ENCODE assay signal across 10 cellular contexts in the genomic region with DNA sequence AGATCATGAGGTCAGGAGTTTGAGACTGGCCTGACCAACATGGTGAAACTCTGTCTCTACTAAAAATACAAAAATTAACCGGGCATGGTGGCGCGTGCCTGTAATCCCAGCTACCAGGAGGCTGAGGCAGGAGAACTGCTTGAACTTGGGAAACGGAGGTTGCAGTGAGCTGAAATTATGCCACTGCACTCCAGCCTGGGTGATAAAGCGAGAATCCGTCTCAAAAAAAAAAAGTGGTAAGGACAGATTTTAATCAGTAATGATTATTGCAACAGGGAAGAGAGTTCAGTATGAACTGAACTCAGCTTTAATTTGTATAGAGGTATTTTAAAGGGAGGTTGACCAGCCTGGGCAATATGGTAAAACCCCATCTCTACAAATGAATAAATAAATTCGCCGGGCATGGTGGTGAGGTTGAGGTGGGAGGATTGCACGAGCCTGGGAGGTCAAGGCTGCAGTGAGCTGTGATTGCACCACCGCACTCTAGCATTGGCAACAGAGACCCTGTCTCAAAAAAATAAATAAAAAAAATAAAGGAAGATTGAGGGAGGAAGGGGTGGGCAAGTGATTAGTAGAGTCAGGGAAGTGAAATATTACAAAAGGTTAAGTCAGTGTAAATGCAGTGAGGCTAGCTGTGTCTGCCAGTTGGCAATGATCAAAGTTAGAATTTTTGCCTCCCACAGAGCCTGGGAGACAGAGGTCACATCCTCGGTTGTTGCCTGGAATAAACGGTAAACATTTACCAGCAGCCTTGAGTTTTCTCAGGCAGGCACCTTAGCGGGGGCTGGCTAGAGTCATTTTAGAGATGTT. TPM values are rescaled to one million over a fixed set of nuclear protein-coding genes. Genes with fewer than 3 reads are reported as not detected.
DNase-seq lines count a peak whose midpoint lies in the region; ATAC-seq, FAIRE-seq and TF ChIP-seq lines count a peak whose summit lies in the region.
"Had no signal": no experiment of that assay in that cellular context is flagged by ENCODE, and none has a peak within 500 bp of the region (broad histone marks: within the 10 kb centered on the region; RNA-seq: fewer than 3 reads in every experiment).

No MANE protein-coding gene starts in this region.

- CTCF ChIA-PET in A549 (lab: Yijun Ruan, JAX) = interaction anchor here (0.8 to 2.2 kb wide), 4 partner anchors 11 to 599 kb away, joined by 3 to 7 read pairs (median 5); a partner anchor contains a TSS

- no peak overlapping the region for H2BK5ac ChIP-seq in mesenchymal stem cell (ENCODE audit: low read depth, low read length, poor library complexity, severe bottlenecking)

- H2BK120ac ChIP-seq in mesenchymal stem cell (ENCODE audit: low read depth, low read length) = no peak overlapping the region

- H4K91ac ChIP-seq in mesenchymal stem cell (ENCODE audit: low read length) = no peak overlapping the region

- no peak overlapping the region for H3K9ac ChIP-seq in mesenchymal stem cell (ENCODE audit: low read length)

- H2AFZ ChIP-seq in mesenchymal stem cell (ENCODE audit: low read depth, low read length) = peak overlapping the region; percentile 11

- peaks cover 14% of the 10 kb centered on the region for H3K79me1 ChIP-seq in mesenchymal stem cell (replicated peaks; ENCODE audit: low read length, poor library complexity, severe bottlenecking)

- H3K4me3 ChIP-seq in A549 (no peak overlapping the region), mesenchymal stem cell (ENCODE audit: insufficient read depth in 1 of 2, low read depth in 1 of 2, low read length in 2 of 2) (no peak overlapping the region)
- H3K4me3 ChIP-seq: esophagus squamous epithelium had no signal

- no peak for TF ChIP-seq CTCF in A549 (IDR thresholded peaks at IDR 0.05)

- no peak overlapping the region for H2BK12ac ChIP-seq in mesenchymal stem cell (ENCODE audit: low read length in 2 of 2)

- no peak for FAIRE-seq in A549 (lab: Jason Lieb, UNC)

- peaks cover 17 to 25% of the 10 kb centered on the region in 2 experiments for H3K36me3 ChIP-seq in mesenchymal stem cell (ENCODE audit: control insufficient read depth in 1 of 2, insufficient read depth in 2 of 2, low read depth in 1 of 2, low read length in 2 of 2)

- H3K4me1 ChIP-seq in A549 (peaks cover 75% of the 10 kb centered on the region), mesenchymal stem cell (ENCODE audit: control insufficient read depth, insufficient read depth, low read depth, low read length) (peaks cover 21% of the 10 kb centered on the region)

- TF ChIP-seq POLR2A in A549 (IDR thresholded peaks at IDR 0.05; ENCODE audit: low read length) = no peak

- no peak overlapping the region for H4K8ac ChIP-seq in mesenchymal stem cell (ENCODE audit: low read length)

- no peak overlapping the region for H3K14ac ChIP-seq in mesenchymal stem cell (ENCODE audit: low read length in 2 of 2)

- no peak overlapping the region for H3K4ac ChIP-seq in mesenchymal stem cell (ENCODE audit: low read depth in 1 of 2, low read length in 2 of 2)

- ATAC-seq in A549 = peak; percentile 26 to 54
- ATAC-seq in HG02763 (IDR thresholded peaks at IDR 0.05; ENCODE audit: unreplicated experiment) = no peak
- ATAC-seq: activated naive CD4-positive, alpha-beta T cell treated with anti-CD3 and anti-CD28 coated beads, Interleukin-2, amount 50 U/mL, for 72 hours had no signal

- H3K23ac ChIP-seq in mesenchymal stem cell (ENCODE audit: low read length in 2 of 2) = no peak overlapping the region

- no peak for TF ChIP-seq RAD21 in A549 (conservative IDR thresholded peaks at IDR 0.05 in 1 of 2, IDR thresholded peaks at IDR 0.05 in 1 of 2)

- H3K4me2 ChIP-seq in A549 = peak overlapping the region; percentile 64
- no peak overlapping the region for H3K4me2 ChIP-seq in mesenchymal stem cell (ENCODE audit: low read length, poor library complexity, severe bottlenecking)

- H3K18ac ChIP-seq in mesenchymal stem cell (ENCODE audit: low read depth in 1 of 2, low read length in 2 of 2) = no peak overlapping the region

- peak in 1 of 2 experiments; percentile 85 for DNase-seq in A549 (ENCODE audit: low read depth in 1 of 2, low spot score in 1 of 2)
- DNase-seq in HK-2 (ENCODE audit: unreplicated experiment) = peak; percentile 39
- no peak for DNase-seq in caudate nucleus (lab: John Stamatoyannopoulos, UW)
- peak; percentile 60 for DNase-seq in mesenchymal stem cell
- DNase-seq in OCI-M1 (lab: John Stamatoyannopoulos, UW) = no peak
- no peak for DNase-seq in SHP77 treated with DMSO at 0.1 percent for 48 hours (lab: John Stamatoyannopoulos, UW)
- no peak for DNase-seq in OCI-M2 (lab: John Stamatoyannopoulos, UW; ENCODE audit: unreplicated experiment)
- DNase-seq: esophagus squamous epithelium had no signal

- peak overlapping the region; percentile 77 to 95 for H3K27ac ChIP-seq in A549
- H3K27ac ChIP-seq in caudate nucleus (ENCODE audit: low read depth, low read length) = peak overlapping the region; percentile 44
- peak overlapping the region; percentile 60 for H3K27ac ChIP-seq in mesenchymal stem cell (ENCODE audit: low read length, poor library complexity, severe bottlenecking)

- no peak overlapping the region for H2BK15ac ChIP-seq in mesenchymal stem cell (ENCODE audit: low read depth, poor library complexity, severe bottlenecking)

- TF ChIP-seq EP300 in A549 (IDR thresholded peaks at IDR 0.05) = peak; percentile 64 to 86; a peak in 4 of 5 replicates

- H2AK5ac ChIP-seq in mesenchymal stem cell (ENCODE audit: low read length, severe bottlenecking) = no peak overlapping the region

- H3K27me3 ChIP-seq in mesenchymal stem cell (ENCODE audit: control insufficient read depth in 1 of 2, insufficient read depth in 1 of 2, low read length in 2 of 2) = no peaks in the 10 kb centered on the region
- H3K27me3 ChIP-seq: esophagus squamous epithelium had no signal

- POLR2A ChIA-PET in A549 (lab: Yijun Ruan, JAX) = interaction anchor here (0.6 to 0.9 kb wide), 4 partner anchors 17 to 44 kb away, joined by 3 to 5 read pairs (median 3); a partner anchor contains a TSS

- H3K9me3 ChIP-seq in A549 = no peaks in the 10 kb centered on the region
- no peaks in the 10 kb centered on the region for H3K9me3 ChIP-seq in mesenchymal stem cell (ENCODE audit: control insufficient read depth, low read length)
- H3K9me3 ChIP-seq: esophagus squamous epithelium had no signal

- WGBS in A549 (ENCODE audit: missing lambda C conversion rate) = 34% methylated on average over 13 of the region's 13 CpGs
- 72% methylated on average over 12 of the region's 13 CpGs for WGBS in mesenchymal stem cell

TF ChIP-seq in A549, 52 proteins besides CTCF, POLR2A, EP300 and RAD21:
- TF ChIP-seq, protein P1, sequence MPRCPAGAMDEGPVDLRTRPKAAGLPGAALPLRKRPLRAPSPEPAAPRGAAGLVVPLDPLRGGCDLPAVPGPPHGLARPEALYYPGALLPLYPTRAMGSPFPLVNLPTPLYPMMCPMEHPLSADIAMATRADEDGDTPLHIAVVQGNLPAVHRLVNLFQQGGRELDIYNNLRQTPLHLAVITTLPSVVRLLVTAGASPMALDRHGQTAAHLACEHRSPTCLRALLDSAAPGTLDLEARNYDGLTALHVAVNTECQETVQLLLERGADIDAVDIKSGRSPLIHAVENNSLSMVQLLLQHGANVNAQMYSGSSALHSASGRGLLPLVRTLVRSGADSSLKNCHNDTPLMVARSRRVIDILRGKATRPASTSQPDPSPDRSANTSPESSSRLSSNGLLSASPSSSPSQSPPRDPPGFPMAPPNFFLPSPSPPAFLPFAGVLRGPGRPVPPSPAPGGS (IDR thresholded peaks at IDR 0.05) = peak; percentile 52; the same call in 1 of the 3 replicates
- TF ChIP-seq, protein P2, sequence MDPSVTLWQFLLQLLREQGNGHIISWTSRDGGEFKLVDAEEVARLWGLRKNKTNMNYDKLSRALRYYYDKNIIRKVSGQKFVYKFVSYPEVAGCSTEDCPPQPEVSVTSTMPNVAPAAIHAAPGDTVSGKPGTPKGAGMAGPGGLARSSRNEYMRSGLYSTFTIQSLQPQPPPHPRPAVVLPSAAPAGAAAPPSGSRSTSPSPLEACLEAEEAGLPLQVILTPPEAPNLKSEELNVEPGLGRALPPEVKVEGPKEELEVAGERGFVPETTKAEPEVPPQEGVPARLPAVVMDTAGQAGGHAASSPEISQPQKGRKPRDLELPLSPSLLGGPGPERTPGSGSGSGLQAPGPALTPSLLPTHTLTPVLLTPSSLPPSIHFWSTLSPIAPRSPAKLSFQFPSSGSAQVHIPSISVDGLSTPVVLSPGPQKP (IDR thresholded peaks at IDR 0.05; ENCODE audit: low read depth, low read length) = no peak
- TF ChIP-seq JUN (IDR thresholded peaks at IDR 0.05) (peak; percentile 69; a peak in 4 of 5 replicates), CEBPB (IDR thresholded peaks at IDR 0.05) (peak; percentile 62 to 67; a peak in 3 of 4 replicates), JUNB (IDR thresholded peaks at IDR 0.05) (0 out of 2 replicates have a peak, but pooled peaks have one; percentile 24)

RNA-seq across cellular contexts. Expression of a gene that starts 2.6 kb away (rescaled TPM):
- polyA plus RNA-seq in A549 (2011; rRNA removed) (44.5 and 50.2 TPM in 2 replicates), A549 (2017; fragmentation: RNase III; extraction: RNeasy Plus Mini Kit Qiagen cat#74134 plus additional on column Dnase treatment) (94.4 to 99.1 TPM (median 98.1 TPM) in 3 replicates)
- polyA plus RNA-seq in A549 (2012; cell fraction: cytosol; rRNA removed) = 111 and 131 TPM in 2 replicates
- 252 and 280 TPM in 2 replicates for polyA plus RNA-seq in A549 (2012; cell fraction: nucleus; rRNA removed)
- polyA minus RNA-seq in A549 (2011; rRNA and poly(A)+ RNA removed) = 92.2 and 97.7 TPM in 2 replicates
- polyA plus RNA-seq in mesenchymal stem cell (2013, experiment 1 of 2) = 6.9 TPM
- 7.5 TPM for polyA plus RNA-seq in mesenchymal stem cell (2013, experiment 2 of 2)

RNA-seq across cellular contexts. Expression of a gene that starts 16.4 kb away (rescaled TPM):
- polyA plus RNA-seq in A549 (2011; rRNA removed) (97.7 and 129 TPM in 2 replicates), A549 (2017; fragmentation: RNase III; extraction: RNeasy Plus Mini Kit Qiagen cat#74134 plus additional on column Dnase treatment) (374 to 506 TPM (median 426 TPM) in 3 replicates)
- 295 and 372 TPM in 2 replicates for polyA plus RNA-seq in A549 (2012; cell fraction: cytosol; rRNA removed)
- 385 and 449 TPM in 2 replicates for polyA plus RNA-seq in A549 (2012; cell fraction: nucleus; rRNA removed)
- 71.2 and 79.3 TPM in 2 replicates for polyA minus RNA-seq in A549 (2011; rRNA and poly(A)+ RNA removed)
- polyA plus RNA-seq in mesenchymal stem cell (2013, experiment 1 of 2) = 24.1 TPM
- polyA plus RNA-seq in mesenchymal stem cell (2013, experiment 2 of 2) = 24.2 TPM

Comparison
In these comparisons a context has a peak if more than half of its experiments do, and no peak if none do; other contexts are left out.
1. DNase-seq: peak in HK-2 (single experiment) and mesenchymal stem cell (single experiment); none in caudate nucleus (0 of 61), OCI-M1 (single experiment), SHP77 treated with DMSO at 0.1 percent for 48 hours (single experiment) and OCI-M2 (single experiment).
2. Peak in every context shown above with its lines, with median percentiles within 50 percentile points of each other: H3K27ac ChIP-seq.